ENCODE assay signal across 13 cellular contexts in genomic region chr16:31897283-31897682, GRCh38. TPM values are rescaled to one million over a fixed set of nuclear protein-coding genes. Genes with fewer than 3 reads are reported as not detected.
DNase-seq lines count a peak whose midpoint lies in the region; ATAC-seq and TF ChIP-seq lines count a peak whose summit lies in the region.
"Had no signal": no experiment of that assay in that cellular context is flagged by ENCODE, and none has a peak within 500 bp of the region (broad histone marks: within the 10 kb centered on the region; RNA-seq: fewer than 3 reads in every experiment).

No MANE protein-coding gene starts in this region.

- H3K9me3 ChIP-seq in A673 (ENCODE audit: low read depth, low read length, poor library complexity, severe bottlenecking) (peaks cover 33% of the 10 kb centered on the region), T-helper 17 cell (ENCODE audit: control insufficient read depth, low read length, poor library complexity, severe bottlenecking) (peaks cover 16% of the 10 kb centered on the region), gastroesophageal sphincter (peaks cover 0 to 20% (median 5%) of the 10 kb centered on the region in 3 donors)
- peaks cover 22% of the 10 kb centered on the region for H3K9me3 ChIP-seq in CD4-positive, alpha-beta T cell (ENCODE audit: control insufficient read depth, low read length)

- POLR2A ChIA-PET in A673 (lab: Charles Lee; ENCODE audit: low non-redundant PET): no interaction called here
- POLR2A ChIA-PET in CD4-positive, alpha-beta T cell (lab: Charles Lee): interaction anchor here (1.6 kb wide), 1 partner anchor 28 kb away, joined by 3 read pairs; no protein-coding TSS in a partner anchor

- CTCF ChIA-PET in A673 (lab: Charles Lee): no interaction called here
- CTCF ChIA-PET in CD4-positive, alpha-beta T cell (lab: Charles Lee): interaction anchor here (2.2 kb wide), 1 partner anchor 28 kb away, joined by 7 read pairs; no protein-coding TSS in a partner anchor

- peak overlapping the region; percentile 20 for H3K27ac Mint-ChIP-seq in CD4-positive, alpha-beta T cell
- peak overlapping the region; percentile 0 for H3K27ac Mint-ChIP-seq in T-helper 17 cell
- no peak overlapping the region for H3K27ac Mint-ChIP-seq in endothelial cell (ENCODE audit: unreplicated experiment)
- H3K27ac Mint-ChIP-seq: CD14-positive monocyte, H9 had no signal

- TF ChIP-seq EP300 in gastroesophageal sphincter (IDR thresholded peaks at IDR 0.05): no peak

- H3K4me1 ChIP-seq in A673 (ENCODE audit: insufficient read depth, low read length, poor library complexity, severe bottlenecking): no peaks in the 10 kb centered on the region
- no peaks in the 10 kb centered on the region for H3K4me1 ChIP-seq in gastroesophageal sphincter

- H3K4me3 Mint-ChIP-seq in CD4-positive, alpha-beta T cell: no peak overlapping the region
- H3K4me3 Mint-ChIP-seq in T-helper 17 cell (no peak overlapping the region), endothelial cell (ENCODE audit: unreplicated experiment) (peak overlapping the region; percentile 56)
- H3K4me3 Mint-ChIP-seq: CD14-positive monocyte; CD8-positive, alpha-beta memory T cell; H9 had no signal

- H3K27me3 Mint-ChIP-seq in CD4-positive, alpha-beta T cell: no peaks in the 10 kb centered on the region
- H3K27me3 Mint-ChIP-seq in T-helper 17 cell (no peaks in the 10 kb centered on the region), endothelial cell (ENCODE audit: unreplicated experiment) (peaks cover 2% of the 10 kb centered on the region)
- H3K27me3 Mint-ChIP-seq: CD8-positive, alpha-beta memory T cell had no signal

- peaks cover 57% of the 10 kb centered on the region for H3K36me3 ChIP-seq in A673 (ENCODE audit: insufficient read depth, low read length, poor library complexity, severe bottlenecking)
- H3K36me3 ChIP-seq in gastroesophageal sphincter: peaks cover 0 to 74% of the 10 kb centered on the region in 2 donors
- peaks cover 7% of the 10 kb centered on the region for H3K36me3 ChIP-seq in H7 (replicated peaks; ENCODE audit: control insufficient read depth, insufficient read depth, low read length)

- intact Hi-C loops in A673 (cut with micrococcal nuclease; ENCODE audit: unreplicated experiment): no loop called here
- intact Hi-C loops in CD4-positive, alpha-beta T cell (cut with DNase I, micrococcal nuclease): no loop called here

- no peak overlapping the region for H3K4me3 ChIP-seq in A673 (ENCODE audit: low read depth, low read length, poor library complexity, severe bottlenecking)
- H3K4me3 ChIP-seq in gastroesophageal sphincter: no peak overlapping the region
- no peak overlapping the region for H3K4me3 ChIP-seq in H7 (ENCODE audit: insufficient read depth, low read depth, low read length)
- H3K4me3 ChIP-seq: BLaER1 had no signal

- DNase-seq in A673 (ENCODE audit: low spot score): no peak
- no peak for DNase-seq in CD4-positive, alpha-beta T cell
- no peak for DNase-seq in T-helper 17 cell
- no peak for DNase-seq in endothelial cell (ENCODE audit: low spot score)
- DNase-seq in SKM-1 (lab: John Stamatoyannopoulos, UW; ENCODE audit: unreplicated experiment): no peak
- no peak for DNase-seq in H7
- DNase-seq: CD8-positive, alpha-beta memory T cell; COR-L47; GOT3; H9 had no signal

- no peaks in the 10 kb centered on the region for H3K9me3 Mint-ChIP-seq in CD4-positive, alpha-beta T cell
- H3K9me3 Mint-ChIP-seq in endothelial cell (ENCODE audit: unreplicated experiment): peaks cover 7% of the 10 kb centered on the region

- peaks cover 89% of the 10 kb centered on the region for H3K36me3 Mint-ChIP-seq in CD4-positive, alpha-beta T cell (ENCODE audit: low read depth)
- H3K36me3 Mint-ChIP-seq in T-helper 17 cell (ENCODE audit: low read depth): peaks cover 13% of the 10 kb centered on the region
- peaks cover 82% of the 10 kb centered on the region for H3K36me3 Mint-ChIP-seq in endothelial cell (ENCODE audit: low read depth, unreplicated experiment)

- H3K27me3 ChIP-seq in A673 (replicated peaks; ENCODE audit: insufficient read depth, low read depth, low read length, poor library complexity): no peaks in the 10 kb centered on the region
- no peaks in the 10 kb centered on the region for H3K27me3 ChIP-seq in CD4-positive, alpha-beta T cell (ENCODE audit: control insufficient read depth, insufficient read depth, low read length)
- H3K27me3 ChIP-seq in gastroesophageal sphincter: no peaks in the 10 kb centered on the region
- no peaks in the 10 kb centered on the region for H3K27me3 ChIP-seq in H7 (ENCODE audit: control insufficient read depth, insufficient read depth, low read length)
- H3K27me3 ChIP-seq: BLaER1 had no signal

- TF ChIP-seq CTCF in A673 (conservative IDR thresholded peaks at IDR 0.05; ENCODE audit: low read depth, low read length) (no peak), endothelial cell (IDR thresholded peaks at IDR 0.05; ENCODE audit: unreplicated experiment) (no peak), gastroesophageal sphincter (IDR thresholded peaks at IDR 0.05) (no peak)
- no peak for TF ChIP-seq CTCF in CD4-positive, alpha-beta T cell (IDR thresholded peaks at IDR 0.05)

- peaks cover 47% of the 10 kb centered on the region for H3K4me1 Mint-ChIP-seq in CD4-positive, alpha-beta T cell (ENCODE audit: low read depth)
- H3K4me1 Mint-ChIP-seq in T-helper 17 cell (peaks cover 7% of the 10 kb centered on the region), endothelial cell (ENCODE audit: unreplicated experiment) (no peaks in the 10 kb centered on the region)
- H3K4me1 Mint-ChIP-seq: CD14-positive monocyte, H9 had no signal

- no peak overlapping the region for H3K27ac ChIP-seq in A673 (ENCODE audit: low read depth, low read length, poor library complexity, severe bottlenecking)
- H3K27ac ChIP-seq in CD4-positive, alpha-beta T cell (ENCODE audit: low read depth, low read length): no peak overlapping the region
- no peak overlapping the region for H3K27ac ChIP-seq in gastroesophageal sphincter
- H3K27ac ChIP-seq: BLaER1 had no signal

- TF ChIP-seq POLR2A in gastroesophageal sphincter (IDR thresholded peaks at IDR 0.05): no peak

- TSS peak; percentile 15 for BruUV-seq in A673 (replicated peaks; lab: Mats Ljungman, UMichigan)

- no peak for ATAC-seq in CD4-positive, alpha-beta T cell (ENCODE audit: poor library complexity)
- ATAC-seq in T-helper 17 cell: no peak
- no peak for ATAC-seq in gastroesophageal sphincter

RNA-seq across cellular contexts. Expression of gene ZNF267, which starts 23.7 kb away (rescaled TPM):
- total RNA-seq in A673 (2021) (17.1 and 23.0 TPM in 2 replicates), T-helper 17 cell (10 to 100 TPM; 78.9 to 80.5 TPM), endothelial cell (ENCODE audit: unreplicated experiment) (23.1 TPM), gastroesophageal sphincter (10 to 100 TPM in 1 of 4 donors, 1 to 10 TPM in 3; 5.2 to 12.8 (median 8.0) TPM)
- 10 to 100 TPM; 56.0 to 57.9 TPM for total RNA-seq in CD4-positive, alpha-beta T cell
- 3.2 and 7.1 TPM in 2 replicates for total RNA-seq in H7 (2014; rRNA removed; shearing (Covaris generic))
